Comparison of ENCODE assay signal across 1 cellular context in genomic region chr10:80454526-80455460, GRCh38.
A peak's percentile ranks its signal among the peaks of the same experiment; 100 is the strongest.
TF ChIP-seq lines count a peak whose summit lies in the region.

No MANE protein-coding gene starts in this region.

TF ChIP-seq in H1, 55 proteins besides CTCF, POLR2A, EP300 and RAD21 (continued from another document):
- TF ChIP-seq RBBP5 (IDR thresholded peaks at IDR 0.05; ENCODE audit: borderline replicate concordance, low read depth, low read length) = peak; percentile 71; the same call in 1 of the 2 replicates
